ENCODE assay signal across 12 cellular contexts in the genomic region with DNA sequence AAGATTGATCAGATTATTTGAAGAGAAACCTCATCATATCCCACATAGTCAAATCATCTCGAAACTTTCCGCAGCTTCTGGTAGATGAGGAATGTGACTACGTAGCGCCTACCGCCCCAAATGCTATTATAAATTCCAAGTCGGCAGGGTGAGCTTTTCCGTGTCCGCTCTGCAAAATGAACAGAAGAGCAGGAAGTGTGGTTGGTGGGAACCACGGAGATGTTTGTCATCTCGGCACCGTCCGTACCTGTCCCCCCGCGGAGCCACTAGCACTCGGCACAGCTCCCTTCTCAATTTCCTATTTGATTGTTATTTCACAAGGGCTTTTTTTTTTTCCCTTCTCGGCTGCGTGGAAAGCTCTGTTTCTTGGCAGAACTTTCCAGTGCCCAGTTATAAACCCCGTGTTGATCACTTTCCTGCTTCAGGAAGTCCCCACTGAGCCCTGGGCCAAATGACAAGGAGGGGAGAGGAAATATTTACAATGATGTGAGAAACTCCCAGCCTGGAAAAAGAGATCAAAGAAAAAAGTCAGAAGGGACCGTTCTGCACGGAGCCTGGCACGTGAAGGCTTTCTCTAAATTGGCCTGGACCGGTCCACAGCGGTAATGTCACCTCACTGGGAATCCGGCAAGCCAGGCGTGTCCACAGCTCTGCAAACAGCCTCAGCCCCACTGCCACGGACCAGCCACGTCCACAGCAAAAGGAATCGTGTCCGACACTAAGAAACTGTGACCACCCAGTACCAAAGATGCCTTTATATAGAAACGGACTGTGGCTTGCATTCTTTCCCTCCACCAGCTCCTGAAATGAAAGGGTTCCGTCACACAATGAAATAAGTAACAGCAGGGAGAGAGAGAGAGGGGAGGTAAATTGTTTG.
DNase-seq lines count a peak whose midpoint lies in the region; ATAC-seq, FAIRE-seq and TF ChIP-seq lines count a peak whose summit lies in the region.
"Had no signal": no experiment of that assay in that cellular context is flagged by ENCODE, and none has a peak within 500 bp of the region (broad histone marks: within the 10 kb centered on the region; RNA-seq: fewer than 3 reads in every experiment).

No MANE protein-coding gene starts in this region.

- dilution Hi-C loops in endothelial cell of umbilical vein (cut with MboI; ENCODE audit: extremely low pct_ligation_motif_present, low sequenced_read_pairs), result no loop called here

- DNase-seq in endothelial cell of umbilical vein (ENCODE audit: low read depth, low spot score), result peak; percentile 79
- DNase-seq in tibial artery, result no peak
- DNase-seq in activated effector memory CD4-positive, alpha-beta T cell treated with Interleukin-2 at 50 U/mL for 16 hours, result no peak
- DNase-seq in GM12892 (ENCODE audit: insufficient read length), result no peak
- no peak for DNase-seq in activated CD4-positive, alpha-beta T cell treated with anti-CD3 and anti-CD28 coated beads for 1 hour
- DNase-seq: effector memory CD8-positive, alpha-beta T cell; stimulated activated CD4-positive, alpha-beta T cell treated with anti-CD3 and anti-CD28 coated beads, Interleukin-4, amount 100 ng/mL, for 4 hours; T-cell had no signal

- H3K9me1 ChIP-seq in endothelial cell of umbilical vein (replicated peaks; ENCODE audit: control insufficient read depth, extremely low read depth, insufficient read depth, low read length), result no peaks in the 10 kb centered on the region

- H3K36me3 ChIP-seq in endothelial cell of umbilical vein (ENCODE audit: control insufficient read depth in 2 of 2, extremely low read depth in 1 of 2, insufficient read depth in 2 of 2, low read length in 2 of 2) (peaks cover 0 to 5% of the 10 kb centered on the region in 2 experiments), mucosa of rectum (ENCODE audit: control insufficient read depth in 2 of 2, insufficient read depth in 2 of 2, low read length in 2 of 2) (no peaks in the 10 kb centered on the region), tibial artery (no peaks in the 10 kb centered on the region)

- no peaks in the 10 kb centered on the region for H3K79me2 ChIP-seq in endothelial cell of umbilical vein (ENCODE audit: control insufficient read depth, insufficient read depth, low read length)

- H3K27ac Mint-ChIP-seq in activated T-helper 17 cell treated with anti-CD3 and anti-CD28 coated beads, Interleukin-2, amount 50 U/mL, for 72 hours, result no peak overlapping the region
- H3K27ac Mint-ChIP-seq: memory B cell had no signal

- no peak for TF ChIP-seq CTCF in endothelial cell of umbilical vein (IDR thresholded peaks at IDR 0.05; ENCODE audit: extremely low read depth in 1 of 2, insufficient read depth in 1 of 2, low read depth in 1 of 2, low read length in 2 of 2)
- no peak for TF ChIP-seq CTCF in tibial artery (IDR thresholded peaks at IDR 0.05)

- H3K9me3 ChIP-seq in endothelial cell of umbilical vein (replicated peaks; ENCODE audit: control insufficient read depth, insufficient read depth, low read length), result no peaks in the 10 kb centered on the region
- no peaks in the 10 kb centered on the region for H3K9me3 ChIP-seq in mucosa of rectum (ENCODE audit: control insufficient read depth in 2 of 2, low read length in 2 of 2)
- no peaks in the 10 kb centered on the region for H3K9me3 ChIP-seq in tibial artery

- no peak for ATAC-seq in activated T-helper 17 cell treated with anti-CD3 and anti-CD28 coated beads, Interleukin-2, amount 50 U/mL, for 72 hours (replicated peaks)
- ATAC-seq: effector memory CD8-positive, alpha-beta T cell had no signal

- peak overlapping the region; percentile 73 for H2AFZ ChIP-seq in endothelial cell of umbilical vein (ENCODE audit: low read depth, low read length)

- no TSS peak for BruUV-seq in endothelial cell of umbilical vein (replicated peaks; lab: Mats Ljungman, UMichigan)

- H3K4me1 Mint-ChIP-seq in activated T-helper 17 cell treated with anti-CD3 and anti-CD28 coated beads, Interleukin-2, amount 50 U/mL, for 72 hours, result no peaks in the 10 kb centered on the region
- H3K4me1 Mint-ChIP-seq: memory B cell had no signal

- H3K27me3 ChIP-seq in endothelial cell of umbilical vein (ENCODE audit: control insufficient read depth in 2 of 2, insufficient read depth in 2 of 2, low read length in 2 of 2), result peaks cover 0 to 3% of the 10 kb centered on the region in 2 experiments
- H3K27me3 ChIP-seq in mucosa of rectum (ENCODE audit: control insufficient read depth in 2 of 2, insufficient read depth in 2 of 2, low read length in 2 of 2), result peaks cover 2 to 5% of the 10 kb centered on the region in 2 donors
- H3K27me3 ChIP-seq in tibial artery, result no peaks in the 10 kb centered on the region

- FAIRE-seq in endothelial cell of umbilical vein (lab: Jason Lieb, UNC), result peak; percentile 90
- no peak for FAIRE-seq in GM12892 (lab: Jason Lieb, UNC)

- H3K4me1 ChIP-seq in endothelial cell of umbilical vein (ENCODE audit: control insufficient read depth, extremely low read depth, insufficient read depth, low read length), result peaks cover 26% of the 10 kb centered on the region
- H3K4me1 ChIP-seq in mucosa of rectum (ENCODE audit: control insufficient read depth in 2 of 2, insufficient read depth in 2 of 2, low read length in 2 of 2), result peaks cover 4 to 8% of the 10 kb centered on the region in 2 donors
- peaks cover 4 to 35% (median 10%) of the 10 kb centered on the region in 4 donors for H3K4me1 ChIP-seq in tibial artery

- peak overlapping the region; percentile 38 for H3K9ac ChIP-seq in endothelial cell of umbilical vein (replicated peaks; ENCODE audit: extremely low read depth, insufficient read depth, low read length)
- H3K9ac ChIP-seq in mucosa of rectum (ENCODE audit: low read depth in 1 of 2, low read length in 2 of 2), result no peak overlapping the region
- H3K9ac ChIP-seq: KMS-11 had no signal

- peak overlapping the region; percentile 90 for H3K4me2 ChIP-seq in endothelial cell of umbilical vein (ENCODE audit: insufficient read depth, low read length)
- H3K4me2 ChIP-seq: KMS-11 had no signal

- H3K4me3 ChIP-seq in endothelial cell of umbilical vein (replicated peaks in 1 of 3; ENCODE audit: insufficient read depth in 1 of 3, low read depth in 1 of 3, low read length in 3 of 3) (peak overlapping the region; percentile 25 to 68 (median 36)), mucosa of rectum (ENCODE audit: low read length in 2 of 2) (peak overlapping the region; percentile 26 to 50), tibial artery (peak overlapping the region; percentile 46 to 51)

- H3K27ac ChIP-seq in endothelial cell of umbilical vein (ENCODE audit: insufficient read depth, low read depth, low read length), result peak overlapping the region; percentile 32
- H3K27ac ChIP-seq in mucosa of rectum (ENCODE audit: low read depth in 2 of 2, low read length in 2 of 2), result peak overlapping the region; percentile 14 to 25
- peak overlapping the region; percentile 60 to 61 for H3K27ac ChIP-seq in tibial artery
- H3K27ac ChIP-seq: KMS-11 had no signal

- no peaks in the 10 kb centered on the region for H3K9me3 Mint-ChIP-seq in activated T-helper 17 cell treated with anti-CD3 and anti-CD28 coated beads, Interleukin-2, amount 50 U/mL, for 72 hours
- H3K9me3 Mint-ChIP-seq: effector memory CD8-positive, alpha-beta T cell; memory B cell; T-cell had no signal

- TF ChIP-seq POLR2A in endothelial cell of umbilical vein (IDR thresholded peaks at IDR 0.05; ENCODE audit: low read depth, low read length) (no peak), GM12892 (IDR thresholded peaks at IDR 0.05; ENCODE audit: low read depth, low read length) (no peak)

- peak overlapping the region; percentile 12 for H3K4me3 Mint-ChIP-seq in activated T-helper 17 cell treated with anti-CD3 and anti-CD28 coated beads, Interleukin-2, amount 50 U/mL, for 72 hours
- H3K4me3 Mint-ChIP-seq: effector memory CD8-positive, alpha-beta T cell; memory B cell; T-cell had no signal

- peaks cover 34% of the 10 kb centered on the region for H3K27me3 Mint-ChIP-seq in activated T-helper 17 cell treated with anti-CD3 and anti-CD28 coated beads, Interleukin-2, amount 50 U/mL, for 72 hours

- POLR2A ChIA-PET in endothelial cell of umbilical vein (lab: Charles Lee), result no interaction called here

- no peaks in the 10 kb centered on the region for H3K36me3 Mint-ChIP-seq in activated T-helper 17 cell treated with anti-CD3 and anti-CD28 coated beads, Interleukin-2, amount 50 U/mL, for 72 hours (ENCODE audit: low read depth)
- H3K36me3 Mint-ChIP-seq: memory B cell, T-cell had no signal

- intact Hi-C loops in endothelial cell of umbilical vein (cut with micrococcal nuclease) (loop anchor here (1.0 kb wide), 1 partner anchor 12 kb away; no protein-coding TSS in a partner anchor), tibial artery (cut with DNase I; ENCODE audit: low total_unique reads) (no loop called here)

- CTCF ChIA-PET in endothelial cell of umbilical vein (lab: Charles Lee), result interaction anchor here (0.7 to 2.7 kb wide), 10 partner anchors 12 to 209 kb away, joined by 3 to 19 read pairs (median 4); partner anchors contain the start of genes NXN and TIMM22

- no peaks in the 10 kb centered on the region for H4K20me1 ChIP-seq in endothelial cell of umbilical vein (replicated peaks; ENCODE audit: control insufficient read depth, extremely low read depth, insufficient read depth, low read length)

TF ChIP-seq in endothelial cell of umbilical vein, 7 proteins besides CTCF, POLR2A, EP300 and RAD21:
- TF ChIP-seq FOS (IDR thresholded peaks at IDR 0.05; ENCODE audit: borderline replicate concordance, insufficient read depth, low read length) (no peak), GATA2 (IDR thresholded peaks at IDR 0.05; ENCODE audit: insufficient read depth, insufficient read length, low read depth, low read length) (no peak), JUN (IDR thresholded peaks at IDR 0.05; ENCODE audit: borderline replicate concordance, insufficient read depth, insufficient read length, low read depth) (no peak), POLR2AphosphoS5 (IDR thresholded peaks at IDR 0.05; ENCODE audit: insufficient read depth, low read depth, low read length) (no peak), EZH2 (IDR thresholded peaks at IDR 0.05; ENCODE audit: borderline replicate concordance, low read depth, low read length, severe bottlenecking) (no peak), MYC (IDR thresholded peaks at IDR 0.05; ENCODE audit: low read depth, low read length) (no peak)
- TF ChIP-seq, protein P1, sequence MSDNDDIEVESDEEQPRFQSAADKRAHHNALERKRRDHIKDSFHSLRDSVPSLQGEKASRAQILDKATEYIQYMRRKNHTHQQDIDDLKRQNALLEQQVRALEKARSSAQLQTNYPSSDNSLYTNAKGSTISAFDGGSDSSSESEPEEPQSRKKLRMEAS (IDR thresholded peaks at IDR 0.05; ENCODE audit: insufficient read depth, insufficient read length), result no peak
